Comparison of ENCODE assay signal across 1 cellular context in the genomic region with DNA sequence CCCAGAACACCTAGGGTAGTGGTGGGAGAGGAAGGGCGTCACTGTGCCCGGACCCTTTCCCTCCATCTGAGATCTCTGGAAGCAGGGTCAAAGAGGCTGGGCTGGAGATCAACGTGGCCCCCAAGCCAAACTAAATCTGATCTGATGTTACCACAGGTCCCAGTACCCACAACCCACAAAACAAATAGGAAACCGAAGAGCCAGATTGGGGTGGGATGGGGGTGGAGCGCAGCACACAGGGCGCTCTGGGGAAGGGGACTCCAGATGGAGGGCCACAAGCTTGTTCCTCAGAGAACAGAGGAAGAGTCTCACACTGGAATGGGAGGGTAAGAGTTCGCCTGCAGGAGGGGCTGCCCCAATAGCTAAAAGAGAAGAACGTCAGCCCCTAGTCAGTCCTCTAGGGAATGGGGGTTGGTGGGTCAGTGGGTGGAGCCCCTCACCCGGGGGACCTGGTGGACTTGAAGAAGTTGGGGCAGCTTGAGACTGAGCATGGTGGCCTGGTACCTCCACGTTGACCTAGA.
TF ChIP-seq lines count a peak whose summit lies in the region.

No MANE protein-coding gene starts in this region.

TF ChIP-seq in WTC11, 78 proteins besides CTCF, POLR2A, EP300 and RAD21 (continued from another document):
- TF ChIP-seq, protein P1, sequence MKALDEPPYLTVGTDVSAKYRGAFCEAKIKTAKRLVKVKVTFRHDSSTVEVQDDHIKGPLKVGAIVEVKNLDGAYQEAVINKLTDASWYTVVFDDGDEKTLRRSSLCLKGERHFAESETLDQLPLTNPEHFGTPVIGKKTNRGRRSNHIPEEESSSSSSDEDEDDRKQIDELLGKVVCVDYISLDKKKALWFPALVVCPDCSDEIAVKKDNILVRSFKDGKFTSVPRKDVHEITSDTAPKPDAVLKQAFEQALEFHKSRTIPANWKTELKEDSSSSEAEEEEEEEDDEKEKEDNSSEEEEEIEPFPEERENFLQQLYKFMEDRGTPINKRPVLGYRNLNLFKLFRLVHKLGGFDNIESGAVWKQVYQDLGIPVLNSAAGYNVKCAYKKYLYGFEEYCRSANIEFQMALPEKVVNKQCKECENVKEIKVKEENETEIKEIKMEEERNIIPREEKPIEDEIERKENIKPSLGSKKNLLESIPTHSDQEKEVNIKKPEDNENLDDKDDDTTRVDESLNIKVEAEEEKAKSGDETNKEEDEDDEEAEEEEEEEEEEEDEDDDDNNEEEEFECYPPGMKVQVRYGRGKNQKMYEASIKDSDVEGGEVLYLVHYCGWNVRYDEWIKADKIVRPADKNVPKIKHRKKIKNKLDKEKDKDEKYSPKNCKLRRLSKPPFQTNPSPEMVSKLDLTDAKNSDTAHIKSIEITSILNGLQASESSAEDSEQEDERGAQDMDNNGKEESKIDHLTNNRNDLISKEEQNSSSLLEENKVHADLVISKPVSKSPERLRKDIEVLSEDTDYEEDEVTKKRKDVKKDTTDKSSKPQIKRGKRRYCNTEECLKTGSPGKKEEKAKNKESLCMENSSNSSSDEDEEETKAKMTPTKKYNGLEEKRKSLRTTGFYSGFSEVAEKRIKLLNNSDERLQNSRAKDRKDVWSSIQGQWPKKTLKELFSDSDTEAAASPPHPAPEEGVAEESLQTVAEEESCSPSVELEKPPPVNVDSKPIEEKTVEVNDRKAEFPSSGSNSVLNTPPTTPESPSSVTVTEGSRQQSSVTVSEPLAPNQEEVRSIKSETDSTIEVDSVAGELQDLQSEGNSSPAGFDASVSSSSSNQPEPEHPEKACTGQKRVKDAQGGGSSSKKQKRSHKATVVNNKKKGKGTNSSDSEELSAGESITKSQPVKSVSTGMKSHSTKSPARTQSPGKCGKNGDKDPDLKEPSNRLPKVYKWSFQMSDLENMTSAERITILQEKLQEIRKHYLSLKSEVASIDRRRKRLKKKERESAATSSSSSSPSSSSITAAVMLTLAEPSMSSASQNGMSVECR (CRISPR knock-in tag; IDR thresholded peaks at IDR 0.05; ENCODE audit: borderline replicate concordance), result no peak
- TF ChIP-seq CREM (CRISPR knock-in tag; IDR thresholded peaks at IDR 0.05), result no peak
- TF ChIP-seq, protein P2, sequence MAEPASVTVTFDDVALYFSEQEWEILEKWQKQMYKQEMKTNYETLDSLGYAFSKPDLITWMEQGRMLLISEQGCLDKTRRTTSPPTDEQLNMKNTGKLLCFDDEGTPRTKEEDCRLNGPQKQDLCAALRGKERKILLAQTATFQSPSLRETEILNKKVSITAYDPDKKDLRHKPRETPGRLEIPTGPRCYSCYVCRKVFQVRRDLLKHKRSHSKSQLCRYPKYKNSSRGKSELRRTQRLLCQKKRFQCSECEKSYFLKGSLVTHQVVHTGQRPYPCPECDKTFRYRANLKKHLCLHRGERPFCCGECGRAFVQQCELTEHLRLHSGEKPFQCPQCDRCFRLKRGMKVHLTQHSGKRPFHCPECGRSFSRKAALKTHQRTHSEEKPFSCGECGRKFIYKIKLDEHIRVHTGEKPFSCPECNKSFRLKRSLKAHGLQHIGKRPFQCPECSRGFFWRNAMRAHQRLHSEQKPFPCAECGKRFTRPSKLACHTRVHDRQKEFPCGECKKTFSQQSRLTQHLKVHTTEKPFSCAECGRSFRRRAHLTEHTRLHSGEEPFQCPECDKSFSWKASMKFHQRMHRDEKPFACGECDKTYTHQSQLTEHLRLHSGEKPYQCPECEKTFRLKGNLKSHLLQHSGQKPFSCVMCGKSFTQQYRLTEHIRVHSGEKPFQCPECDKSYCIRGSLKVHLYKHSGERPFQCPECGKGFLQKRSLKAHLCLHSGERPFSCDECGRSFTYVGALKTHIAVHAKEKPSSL (CRISPR knock-in tag; conservative IDR thresholded peaks at IDR 0.05), result no peak
